Comparison of ENCODE assay signal across 8 cellular contexts in the genomic region with DNA sequence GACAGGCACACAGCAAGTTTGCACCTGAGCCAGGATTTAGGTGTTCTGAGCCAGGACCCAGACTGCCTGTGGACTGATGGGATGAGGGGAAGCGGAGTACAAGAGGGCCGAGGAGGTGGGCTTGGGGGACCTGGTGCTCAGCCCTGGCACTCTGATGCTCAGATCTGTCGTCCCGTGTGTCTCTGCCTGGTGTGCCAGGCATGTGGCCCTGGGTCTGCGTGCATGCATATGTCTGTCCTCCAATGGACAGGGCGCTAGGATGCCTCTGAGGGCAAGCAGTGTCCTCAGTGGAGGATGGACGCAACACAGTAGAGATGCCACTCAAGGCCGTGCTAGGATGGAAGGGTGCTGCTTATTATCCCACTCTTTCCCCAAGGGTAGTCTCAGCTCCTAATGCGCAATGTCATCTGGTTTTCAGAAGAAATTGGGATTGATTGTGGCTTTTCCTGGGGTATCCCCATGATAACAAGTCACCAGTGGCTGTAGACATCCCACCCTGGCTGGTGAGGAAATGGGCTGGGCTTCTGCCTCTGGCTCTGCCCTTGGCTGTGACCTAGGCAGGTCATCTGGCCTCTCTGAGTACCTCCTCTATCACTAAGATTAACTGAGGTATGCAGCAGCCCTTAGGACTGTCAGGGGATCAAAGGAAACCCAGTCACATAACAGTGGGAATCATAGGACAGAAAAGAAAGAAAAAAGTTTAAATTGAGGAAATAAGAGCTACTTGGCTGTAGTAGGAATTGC. TPM values are rescaled to one million over a fixed set of nuclear protein-coding genes. Genes with fewer than 3 reads are reported as not detected.
DNase-seq lines count a peak whose midpoint lies in the region; ATAC-seq and TF ChIP-seq lines count a peak whose summit lies in the region.

No MANE protein-coding gene starts in this region.

- H2AFZ ChIP-seq in mesenchymal stem cell (ENCODE audit: low read depth, low read length), result no peak overlapping the region

- peak overlapping the region; percentile 89 for H4K91ac ChIP-seq in mesenchymal stem cell (ENCODE audit: low read length)

- peak overlapping the region; percentile 61 for H3K9ac ChIP-seq in mesenchymal stem cell (ENCODE audit: low read length)

- H4K8ac ChIP-seq in mesenchymal stem cell (ENCODE audit: low read length), result peak overlapping the region; percentile 55

- H3K4ac ChIP-seq in mesenchymal stem cell (ENCODE audit: low read depth in 1 of 2, low read length in 2 of 2), result peak overlapping the region; percentile 92 to 93

- H2BK12ac ChIP-seq in mesenchymal stem cell (ENCODE audit: low read length in 2 of 2), result peak overlapping the region; percentile 76 to 94

- peak overlapping the region in 1 of 2 experiments; percentile 49 for H3K14ac ChIP-seq in mesenchymal stem cell (ENCODE audit: low read length in 2 of 2)

- no peaks in the 10 kb centered on the region for H3K27me3 ChIP-seq in body of pancreas
- no peaks in the 10 kb centered on the region for H3K27me3 ChIP-seq in mesenchymal stem cell (ENCODE audit: control insufficient read depth in 1 of 2, insufficient read depth in 1 of 2, low read length in 2 of 2)

- no peak for TF ChIP-seq CTCF in body of pancreas (IDR thresholded peaks at IDR 0.05)
- TF ChIP-seq CTCF in type B pancreatic cell (conservative IDR thresholded peaks at IDR 0.05), result no peak

- H3K27me3 Mint-ChIP-seq in activated CD8-positive, alpha-beta memory T cell treated with anti-CD3 and anti-CD28 coated beads, Interleukin-2, amount 10 ng/mL, durations not matched to agents 7 days and 5 days, result no peaks in the 10 kb centered on the region
- no peaks in the 10 kb centered on the region for H3K27me3 Mint-ChIP-seq in type B pancreatic cell

- WGBS in body of pancreas, 2 donors, result 89 to 91% methylated on average over 8 to 9 of the region's 9 CpGs
- 87% methylated on average over 9 of the region's 9 CpGs for WGBS in mesenchymal stem cell

- H3K79me1 ChIP-seq in mesenchymal stem cell (replicated peaks; ENCODE audit: low read length, poor library complexity, severe bottlenecking), result peaks cover 31% of the 10 kb centered on the region

- no peak for TF ChIP-seq POLR2A in body of pancreas (IDR thresholded peaks at IDR 0.05)

- H3K27ac ChIP-seq in body of pancreas, result peak overlapping the region; percentile 59 to 84 (median 68)
- peak overlapping the region; percentile 91 for H3K27ac ChIP-seq in mesenchymal stem cell (ENCODE audit: low read length, poor library complexity, severe bottlenecking)

- intact Hi-C loops in body of pancreas (cut with DNase I), result no loop called here

- H3K36me3 ChIP-seq in body of pancreas (replicated peaks in 1 of 2; ENCODE audit: insufficient read depth in 1 of 2, low read depth in 2 of 2) (no peaks in the 10 kb centered on the region), mesenchymal stem cell (ENCODE audit: control insufficient read depth in 1 of 2, insufficient read depth in 2 of 2, low read depth in 1 of 2, low read length in 2 of 2) (peaks cover 4 to 34% of the 10 kb centered on the region in 2 experiments)

- H3K9me3 Mint-ChIP-seq in activated CD8-positive, alpha-beta memory T cell treated with anti-CD3 and anti-CD28 coated beads, Interleukin-2, amount 10 ng/mL, durations not matched to agents 7 days and 5 days (ENCODE audit: low read depth), result no peaks in the 10 kb centered on the region
- no peaks in the 10 kb centered on the region for H3K9me3 Mint-ChIP-seq in type B pancreatic cell

- H3K9me3 ChIP-seq in body of pancreas (no peaks in the 10 kb centered on the region), mesenchymal stem cell (ENCODE audit: control insufficient read depth, low read length) (no peaks in the 10 kb centered on the region)

- no peak overlapping the region for H3K4me2 ChIP-seq in mesenchymal stem cell (ENCODE audit: low read length, poor library complexity, severe bottlenecking)

- peak overlapping the region; percentile 18 for H2AK5ac ChIP-seq in mesenchymal stem cell (ENCODE audit: low read length, severe bottlenecking)

- peak overlapping the region in 1 of 2 experiments; percentile 0 for H3K23ac ChIP-seq in mesenchymal stem cell (ENCODE audit: low read length in 2 of 2)

- H3K4me3 ChIP-seq in body of pancreas (no peak overlapping the region), mesenchymal stem cell (ENCODE audit: insufficient read depth in 1 of 2, low read depth in 1 of 2, low read length in 2 of 2) (peak overlapping the region in 1 of 2 experiments; percentile 35)

- H2BK15ac ChIP-seq in mesenchymal stem cell (ENCODE audit: low read depth, poor library complexity, severe bottlenecking), result peak overlapping the region; percentile 30

- no peak for ATAC-seq in activated CD8-positive, alpha-beta memory T cell treated with anti-CD3 and anti-CD28 coated beads, Interleukin-2, amount 10 ng/mL, durations not matched to agents 7 days and 5 days
- ATAC-seq in body of pancreas (no peak), GM21423 (IDR thresholded peaks at IDR 0.05; ENCODE audit: unreplicated experiment) (no peak)

- DNase-seq in activated CD8-positive, alpha-beta memory T cell treated with anti-CD3 and anti-CD28 coated beads, Interleukin-2, amount 10 ng/mL, durations not matched to agents 7 days and 5 days, result no peak
- no peak for DNase-seq in activated CD8-positive, alpha-beta memory T cell treated with anti-CD3 and anti-CD28 coated beads for 24 hours
- DNase-seq in body of pancreas, result no peak
- DNase-seq in mesenchymal stem cell, result no peak
- DNase-seq in type B pancreatic cell (ENCODE audit: extremely low spot score, unreplicated experiment), result no peak
- no peak for DNase-seq in T1000 (lab: John Stamatoyannopoulos, UW)
- no peak for DNase-seq in occipital lobe (lab: John Stamatoyannopoulos, UW)

- H2BK120ac ChIP-seq in mesenchymal stem cell (ENCODE audit: low read depth, low read length), result peak overlapping the region; percentile 5

- H3K4me1 ChIP-seq in body of pancreas (peaks cover 58% of the 10 kb centered on the region), mesenchymal stem cell (ENCODE audit: control insufficient read depth, insufficient read depth, low read depth, low read length) (peaks cover 31% of the 10 kb centered on the region)

- peaks cover 4% of the 10 kb centered on the region for H3K36me3 Mint-ChIP-seq in activated CD8-positive, alpha-beta memory T cell treated with anti-CD3 and anti-CD28 coated beads, Interleukin-2, amount 10 ng/mL, durations not matched to agents 7 days and 5 days
- H3K36me3 Mint-ChIP-seq in type B pancreatic cell, result no peaks in the 10 kb centered on the region

- H3K4me3 Mint-ChIP-seq in activated CD8-positive, alpha-beta memory T cell treated with anti-CD3 and anti-CD28 coated beads, Interleukin-2, amount 10 ng/mL, durations not matched to agents 7 days and 5 days, result no peak overlapping the region
- peak overlapping the region; percentile 62 for H3K4me3 Mint-ChIP-seq in type B pancreatic cell

- CTCF ChIA-PET in activated CD8-positive, alpha-beta memory T cell treated with anti-CD3 and anti-CD28 coated beads, Interleukin-2, amount 10 ng/mL, durations not matched to agents 7 days and 5 days (lab: Charles Lee), result interaction anchor here (1.2 to 7.0 kb wide), 3 partner anchors 10 to 30 kb away, joined by 3 to 63 read pairs (median 5); no protein-coding TSS in a partner anchor

- H2BK5ac ChIP-seq in mesenchymal stem cell (ENCODE audit: low read depth, low read length, poor library complexity, severe bottlenecking), result no peak overlapping the region

- H3K18ac ChIP-seq in mesenchymal stem cell (ENCODE audit: low read depth in 1 of 2, low read length in 2 of 2), result peak overlapping the region; percentile 81 to 93

- H3K4me1 Mint-ChIP-seq in activated CD8-positive, alpha-beta memory T cell treated with anti-CD3 and anti-CD28 coated beads, Interleukin-2, amount 10 ng/mL, durations not matched to agents 7 days and 5 days, result peaks cover 42% of the 10 kb centered on the region
- H3K4me1 Mint-ChIP-seq in type B pancreatic cell (ENCODE audit: unreplicated experiment), result peaks cover 26% of the 10 kb centered on the region

- H3K27ac Mint-ChIP-seq in activated CD8-positive, alpha-beta memory T cell treated with anti-CD3 and anti-CD28 coated beads, Interleukin-2, amount 10 ng/mL, durations not matched to agents 7 days and 5 days, result peak overlapping the region; percentile 72
- peak overlapping the region; percentile 84 for H3K27ac Mint-ChIP-seq in type B pancreatic cell

RNA-seq across cellular contexts. Expression of gene SUSD2, which starts 35.7 kb away (rescaled TPM):
- under 1 TPM; 0.52 to 0.96 TPM for total RNA-seq in activated CD8-positive, alpha-beta memory T cell treated with anti-CD3 and anti-CD28 coated beads, Interleukin-2, amount 10 ng/mL, durations not matched to agents 7 days and 5 days
- 1 to 10 TPM; 4.2 to 7.6 TPM for total RNA-seq in body of pancreas
- 19.4 TPM for polyA plus RNA-seq in mesenchymal stem cell (2013, experiment 1 of 2)
- polyA plus RNA-seq in mesenchymal stem cell (2013, experiment 2 of 2), result 19.1 TPM
- 3.7 and 5.6 TPM in 2 replicates for total RNA-seq in type B pancreatic cell (ENCODE audit: low replicate concordance)
- total RNA-seq in occipital lobe, result not detected
